Comparison of ENCODE assay signal across 18 cellular contexts in the genomic region with DNA sequence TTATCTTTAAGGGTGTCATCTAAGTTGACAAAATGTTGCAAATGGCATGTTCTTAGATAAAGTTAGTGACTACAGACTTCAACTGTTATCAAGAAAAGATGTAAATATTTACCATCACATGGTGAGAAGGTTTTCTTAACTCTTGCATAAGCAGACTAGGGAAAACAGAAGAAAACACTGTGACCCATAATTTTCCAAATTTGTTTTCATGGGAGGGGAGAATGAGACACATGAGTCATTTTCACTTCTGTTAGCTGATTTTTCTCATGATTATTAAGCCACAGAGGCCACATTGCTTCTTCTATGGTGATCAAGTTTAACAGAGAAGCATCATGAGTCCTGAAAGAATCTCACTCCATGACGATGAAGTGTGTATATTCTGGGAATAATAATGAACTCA. TPM values are rescaled to one million over a fixed set of nuclear protein-coding genes. Genes with fewer than 3 reads are reported as not detected.
DNase-seq lines count a peak whose midpoint lies in the region; ATAC-seq, FAIRE-seq and TF ChIP-seq lines count a peak whose summit lies in the region.
"Had no signal": no experiment of that assay in that cellular context is flagged by ENCODE, and none has a peak within 500 bp of the region (broad histone marks: within the 10 kb centered on the region; RNA-seq: fewer than 3 reads in every experiment).

No MANE protein-coding gene starts in this region.

- H3K4me3 Mint-ChIP-seq in CD14-positive monocyte, result no peak overlapping the region
- H3K4me3 Mint-ChIP-seq: CD4-positive, CD25-positive, alpha-beta regulatory T cell; HFFc6 had no signal

- CTCF ChIA-PET in K562 (lab: Yijun Ruan, JAX; ENCODE audit: low intra/inter-chr PET ratio), result no interaction called here

- intact Hi-C loops in K562 (cut with micrococcal nuclease) (no loop called here), CD14-positive monocyte (cut with micrococcal nuclease) (no loop called here)

- no peaks in the 10 kb centered on the region for H3F3A ChIP-seq in GM23248 (ENCODE audit: insufficient read depth)

- H3K9me2 ChIP-seq in GM23248 (ENCODE audit: insufficient read depth), result no peaks in the 10 kb centered on the region

- TF ChIP-seq RAD21 in K562 (CRISPR knock-in tag; conservative IDR thresholded peaks at IDR 0.05 in 1 of 2, IDR thresholded peaks at IDR 0.05 in 1 of 2), result no peak

- no TSS peak for BruUV-seq in K562 (replicated peaks; lab: Mats Ljungman, UMichigan)

- no peak for TF ChIP-seq CTCF in K562 (IDR thresholded peaks at IDR 0.05 in 2 of 3, conservative IDR thresholded peaks at IDR 0.05 in 1 of 3; ENCODE audit: insufficient read depth in 2 of 3, low read depth in 1 of 3, low read length in 3 of 3)
- no peak for TF ChIP-seq CTCF in fibroblast of villous mesenchyme (IDR thresholded peaks at IDR 0.05; ENCODE audit: insufficient read depth, low read depth, low read length)
- no peak for TF ChIP-seq CTCF in GM20000 (IDR thresholded peaks at IDR 0.05; ENCODE audit: extremely low read depth, missing control alignments)
- no peak for TF ChIP-seq CTCF in CD14-positive monocyte (IDR thresholded peaks at IDR 0.05)

- H3K27ac ChIP-seq in GM23248, result no peak overlapping the region
- no peak overlapping the region for H3K27ac ChIP-seq in K562 (ENCODE audit: extremely low read depth, low read depth, low read length)
- H3K27ac ChIP-seq: BLaER1 had no signal

- no peaks in the 10 kb centered on the region for H3K4me1 Mint-ChIP-seq in CD14-positive monocyte

- H3K9me3 ChIP-seq in GM23248 (ENCODE audit: low read depth), result no peaks in the 10 kb centered on the region
- H3K9me3 ChIP-seq in K562 (replicated peaks; ENCODE audit: control insufficient read depth, insufficient read depth, low read depth, low read length), result no peaks in the 10 kb centered on the region
- H3K9me3 ChIP-seq: BLaER1, HAP-1 had no signal

- TF ChIP-seq POLR2A in K562 (conservative IDR thresholded peaks at IDR 0.05), result no peak

- H3K27me3 ChIP-seq in GM23248 (replicated peaks; ENCODE audit: insufficient read depth) (no peaks in the 10 kb centered on the region; the same call in 1 of the 2 replicates), K562 (ENCODE audit: control insufficient read depth in 2 of 2, insufficient read depth in 2 of 2, low read length in 2 of 2) (no peaks in the 10 kb centered on the region)
- H3K27me3 ChIP-seq: BLaER1 had no signal

- H3K4me3 ChIP-seq in GM23248, result no peak overlapping the region
- no peak overlapping the region for H3K4me3 ChIP-seq in K562
- no peak overlapping the region for H3K4me3 ChIP-seq in fibroblast of villous mesenchyme (ENCODE audit: low read depth, low read length)
- H3K4me3 ChIP-seq: BLaER1, GM12878, HAP-1 had no signal

- 94% methylated on average over 1 of the region's 1 CpG for WGBS in GM23248 (ENCODE audit: low coverage in 1 of 2, low lambda C conversion rate in 2 of 2, missing lambda C conversion rate in 2 of 2), 2 experiments
- 11% methylated on average over 1 of the region's 1 CpG for WGBS in K562 (ENCODE audit: insufficient coverage, low coverage, missing lambda C conversion rate)

- H3K36me3 Mint-ChIP-seq in CD14-positive monocyte, result no peaks in the 10 kb centered on the region
- H3K36me3 Mint-ChIP-seq: CD4-positive, CD25-positive, alpha-beta regulatory T cell had no signal

- H3K4me2 ChIP-seq in GM23248 (ENCODE audit: unreplicated experiment), result no peak overlapping the region
- no peak overlapping the region for H3K4me2 ChIP-seq in K562 (ENCODE audit: insufficient read depth, low read length)
- H3K4me2 ChIP-seq: BLaER1 had no signal

- H2AFZ ChIP-seq in GM23248 (no peak overlapping the region), K562 (ENCODE audit: low read depth, low read length) (no peak overlapping the region)

- no peak for FAIRE-seq in K562 (lab: Jason Lieb, UNC)
- FAIRE-seq: GM12878, GM18507, HTR-8/SVneo had no signal

- H3K27me3 Mint-ChIP-seq in CD14-positive monocyte (ENCODE audit: low read depth in 3 of 3), result peaks cover 1 to 12% (median 4%) of the 10 kb centered on the region in 3 donors
- H3K27me3 Mint-ChIP-seq: CD4-positive, CD25-positive, alpha-beta regulatory T cell had no signal

- peaks cover 0 to 1% (median 0%) of the 10 kb centered on the region in 7 donors for H3K9me3 Mint-ChIP-seq in CD14-positive monocyte
- H3K9me3 Mint-ChIP-seq: HFFc6 had no signal

- H3K36me3 ChIP-seq in GM23248 (ENCODE audit: low read depth) (no peaks in the 10 kb centered on the region), K562 (ENCODE audit: control insufficient read depth, insufficient read depth, low read length) (no peaks in the 10 kb centered on the region)
- H3K36me3 ChIP-seq: BLaER1, HAP-1 had no signal

- ATAC-seq in K562, result no peak
- ATAC-seq in GM21786 (IDR thresholded peaks at IDR 0.05; ENCODE audit: unreplicated experiment), result no peak
- ATAC-seq: GM12878 had no signal

- POLR2A ChIA-PET in K562 (lab: Yijun Ruan, JAX), result interaction anchor here (1.0 kb wide), 1 partner anchor 103 kb away, joined by 3 read pairs; no protein-coding TSS in a partner anchor

- DNase-seq in GM23248, result peak; percentile 4
- peak; percentile 1 for DNase-seq in MV-4-11 (lab: John Stamatoyannopoulos, UW)
- no peak for DNase-seq in K562 (ENCODE audit: extremely low read depth in 1 of 4, low spot score in 3 of 4)
- DNase-seq in fibroblast of villous mesenchyme (ENCODE audit: low read depth), result peak; percentile 85
- no peak for DNase-seq in HCEC 1CT
- DNase-seq in GM20000 (ENCODE audit: low spot score), result no peak
- DNase-seq in CD14-positive monocyte (ENCODE audit: low spot score), result no peak
- DNase-seq: 8988T; AML-193; CD4-positive, CD25-positive, alpha-beta regulatory T cell; GOT3; HFFc6 had no signal

- H3K9ac ChIP-seq in GM23248, result no peak overlapping the region
- H3K9ac ChIP-seq in K562 (ENCODE audit: insufficient read depth in 1 of 2, low read depth in 2 of 2, low read length in 2 of 2), result no peak overlapping the region
- H3K9ac ChIP-seq: BLaER1 had no signal

- H3K27ac Mint-ChIP-seq in CD14-positive monocyte, result no peak overlapping the region
- H3K27ac Mint-ChIP-seq: CD4-positive, CD25-positive, alpha-beta regulatory T cell; HFFc6 had no signal

- in situ Hi-C loops in GM23248 (cut with MboI) (no loop called here), K562 (cut with MboI) (no loop called here)

- 0 out of 2 replicates have a peak, but pooled peaks cover 5% of the 10 kb centered on the region for H3K4me1 ChIP-seq in GM23248 (ENCODE audit: insufficient read depth)
- no peaks in the 10 kb centered on the region for H3K4me1 ChIP-seq in K562 (replicated peaks in 1 of 2; ENCODE audit: control insufficient read depth in 2 of 2, insufficient read depth in 2 of 2, low read length in 2 of 2)
- H3K4me1 ChIP-seq: BLaER1, HAP-1 had no signal

- H4K20me1 ChIP-seq in GM23248 (ENCODE audit: insufficient read depth), result no peaks in the 10 kb centered on the region
- no peaks in the 10 kb centered on the region for H4K20me1 ChIP-seq in K562 (replicated peaks; ENCODE audit: control insufficient read depth, insufficient read depth, low read length)
- H4K20me1 ChIP-seq: BLaER1 had no signal

- H3K79me2 ChIP-seq in GM23248 (ENCODE audit: insufficient read depth) (no peaks in the 10 kb centered on the region), K562 (ENCODE audit: control insufficient read depth, insufficient read depth, low read length) (no peaks in the 10 kb centered on the region)

- no peak for TF ChIP-seq EP300 in K562 (IDR thresholded peaks at IDR 0.05; ENCODE audit: low read length)

- no peaks in the 10 kb centered on the region for H3K9me1 ChIP-seq in K562 (ENCODE audit: control insufficient read depth, insufficient read depth, low read length)

TF ChIP-seq in K562, 482 proteins besides CTCF, POLR2A, EP300 and RAD21 (continues in another document):
- peak; percentile 55; the same call in 1 of the 2 replicates for TF ChIP-seq FOSL1 (tag; conservative IDR thresholded peaks at IDR 0.05)
- no peak for TF ChIP-seq USF2 (CRISPR knock-in tag; IDR thresholded peaks at IDR 0.05)
- TF ChIP-seq ATF4 (CRISPR knock-in tag; IDR thresholded peaks at IDR 0.05), result no peak

RNA-seq across cellular contexts. Expression of gene SYTL5, which starts 30.2 kb away (rescaled TPM):
- total RNA-seq in GM23248 (2014; rRNA removed; shearing (Covaris generic)), result not detected in 2 replicates
- polyA plus RNA-seq in GM23248 (2016; fragmentation: Nextera tagmentation; extraction: Ambion mirVana) (not detected in 2 replicates), K562 (2011; rRNA removed) (0.03 and 0.25 TPM in 2 replicates), K562 (2014; fragmentation: Illumina TruSeq; extraction: Trizol) (0.15 and 0.24 TPM in 2 replicates), K562 (2014; fragmentation: Nextera tagmentation; extraction: Ambion mirVana) (under 1 TPM; 0.01 to 0.10 TPM), K562 (2014; rRNA removed) (0.03 and 0.13 TPM in 2 replicates), CD14-positive monocyte (not detected)
- 0.12 and 0.19 TPM in 2 replicates for total RNA-seq in K562 (2011; cell fraction: chromatin; rRNA removed; ENCODE audit: low replicate concordance)
- total RNA-seq in K562 (2011; cell fraction: nucleolus; rRNA removed), result not detected in 2 replicates
- total RNA-seq in K562 (2011; cell fraction: nucleoplasm; rRNA removed), result not detected in 2 replicates
- total RNA-seq in K562 (2014; rRNA removed) (0.09 TPM in 1 of 2 replicates, not detected in the other), K562 (2014; rRNA removed; fragmentation: Illumina TruSeq; extraction: Trizol) (0.11 and 0.22 TPM in 2 replicates), K562 (2015; rRNA removed; fragmentation: Illumina TruSeq; extraction: Trizol) (0.07 and 0.08 TPM in 2 replicates), K562 (2021) (0.09 TPM in 2 replicates), fibroblast of villous mesenchyme (10.4 and 21.9 TPM in 2 replicates)
- polyA plus RNA-seq in K562 (2011; cell fraction: cytosol; rRNA removed), result 0.01 and 0.03 TPM in 2 replicates
- polyA plus RNA-seq in K562 (2011; cell fraction: nucleus; rRNA removed), result 0.03 and 0.16 TPM in 2 replicates
- 0.22 and 0.32 TPM in 2 replicates for polyA plus RNA-seq in K562 (2012)
- 0.06 and 0.35 TPM in 2 replicates for polyA minus RNA-seq in K562 (2011; rRNA and poly(A)+ RNA removed)
- 0.19 TPM in 1 of 2 replicates, not detected in the other for polyA minus RNA-seq in K562 (2011; cell fraction: cytosol; rRNA and poly(A)+ RNA removed)
- polyA minus RNA-seq in K562 (2011; cell fraction: nucleus; rRNA and poly(A)+ RNA removed), result 0.13 TPM in 1 of 2 replicates, not detected in the other
- total RNA-seq: CD4-positive, CD25-positive, alpha-beta regulatory T cell had no signal
- polyA plus RNA-seq: CD4-positive, CD25-positive, alpha-beta regulatory T cell had no signal

Comparison
In these comparisons a context has a peak if more than half of its experiments do, and no peak if none do; other contexts are left out.
1. DNase-seq: peak in GM23248 (single experiment), MV-4-11 (single experiment) and fibroblast of villous mesenchyme (single experiment); none in K562 (0 of 4), HCEC 1CT (single experiment), GM20000 (single experiment) and CD14-positive monocyte (single experiment).